In the genomic region with DNA sequence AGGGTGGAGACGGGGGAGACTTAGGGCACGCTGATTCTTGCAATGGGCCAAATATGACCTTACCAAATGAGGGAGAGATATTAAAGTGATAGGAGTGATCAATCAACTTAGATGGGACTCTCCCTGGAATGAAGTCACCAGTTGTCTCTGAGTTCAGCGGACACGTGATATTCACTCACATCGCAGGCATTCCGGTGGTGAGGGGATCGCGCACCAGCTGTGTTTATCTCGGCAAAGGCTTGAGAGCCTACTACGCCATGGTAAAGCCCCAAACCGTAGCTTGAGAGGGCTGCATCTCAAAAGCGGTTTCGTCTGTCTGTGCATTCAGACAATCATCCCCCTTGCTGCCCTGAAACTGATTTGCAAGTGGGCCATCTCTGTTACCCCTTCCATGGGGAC, we compare ENCODE assay signal across 1 cellular context.
TF ChIP-seq lines count a peak whose summit lies in the region.

No MANE protein-coding gene starts in this region.

TF ChIP-seq in GM23338, 12 proteins besides CTCF, POLR2A, EP300 and RAD21 (continued from another document):
- no peak for TF ChIP-seq ZNF462 (CRISPR knock-in tag; IDR thresholded peaks at IDR 0.05)
- no peak for TF ChIP-seq JUNB (IDR thresholded peaks at IDR 0.05; ENCODE audit: unreplicated experiment)
- TF ChIP-seq, protein P1, sequence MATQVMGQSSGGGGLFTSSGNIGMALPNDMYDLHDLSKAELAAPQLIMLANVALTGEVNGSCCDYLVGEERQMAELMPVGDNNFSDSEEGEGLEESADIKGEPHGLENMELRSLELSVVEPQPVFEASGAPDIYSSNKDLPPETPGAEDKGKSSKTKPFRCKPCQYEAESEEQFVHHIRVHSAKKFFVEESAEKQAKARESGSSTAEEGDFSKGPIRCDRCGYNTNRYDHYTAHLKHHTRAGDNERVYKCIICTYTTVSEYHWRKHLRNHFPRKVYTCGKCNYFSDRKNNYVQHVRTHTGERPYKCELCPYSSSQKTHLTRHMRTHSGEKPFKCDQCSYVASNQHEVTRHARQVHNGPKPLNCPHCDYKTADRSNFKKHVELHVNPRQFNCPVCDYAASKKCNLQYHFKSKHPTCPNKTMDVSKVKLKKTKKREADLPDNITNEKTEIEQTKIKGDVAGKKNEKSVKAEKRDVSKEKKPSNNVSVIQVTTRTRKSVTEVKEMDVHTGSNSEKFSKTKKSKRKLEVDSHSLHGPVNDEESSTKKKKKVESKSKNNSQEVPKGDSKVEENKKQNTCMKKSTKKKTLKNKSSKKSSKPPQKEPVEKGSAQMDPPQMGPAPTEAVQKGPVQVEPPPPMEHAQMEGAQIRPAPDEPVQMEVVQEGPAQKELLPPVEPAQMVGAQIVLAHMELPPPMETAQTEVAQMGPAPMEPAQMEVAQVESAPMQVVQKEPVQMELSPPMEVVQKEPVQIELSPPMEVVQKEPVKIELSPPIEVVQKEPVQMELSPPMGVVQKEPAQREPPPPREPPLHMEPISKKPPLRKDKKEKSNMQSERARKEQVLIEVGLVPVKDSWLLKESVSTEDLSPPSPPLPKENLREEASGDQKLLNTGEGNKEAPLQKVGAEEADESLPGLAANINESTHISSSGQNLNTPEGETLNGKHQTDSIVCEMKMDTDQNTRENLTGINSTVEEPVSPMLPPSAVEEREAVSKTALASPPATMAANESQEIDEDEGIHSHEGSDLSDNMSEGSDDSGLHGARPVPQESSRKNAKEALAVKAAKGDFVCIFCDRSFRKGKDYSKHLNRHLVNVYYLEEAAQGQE (IDR thresholded peaks at IDR 0.05; ENCODE audit: unreplicated experiment): no peak
- no peak for TF ChIP-seq ETS1 (IDR thresholded peaks at IDR 0.05)
- TF ChIP-seq STAT1 (IDR thresholded peaks at IDR 0.05; ENCODE audit: unreplicated experiment): no peak
- TF ChIP-seq EZH2 (IDR thresholded peaks at IDR 0.05; ENCODE audit: low read depth, unreplicated experiment): no peak
- TF ChIP-seq ZNF331 (CRISPR knock-in tag; IDR thresholded peaks at IDR 0.05; ENCODE audit: low read depth): no peak
- TF ChIP-seq NANOG (IDR thresholded peaks at IDR 0.05; ENCODE audit: borderline replicate concordance): no peak
